ENCODE assay signal across 7 cellular contexts in the genomic region with DNA sequence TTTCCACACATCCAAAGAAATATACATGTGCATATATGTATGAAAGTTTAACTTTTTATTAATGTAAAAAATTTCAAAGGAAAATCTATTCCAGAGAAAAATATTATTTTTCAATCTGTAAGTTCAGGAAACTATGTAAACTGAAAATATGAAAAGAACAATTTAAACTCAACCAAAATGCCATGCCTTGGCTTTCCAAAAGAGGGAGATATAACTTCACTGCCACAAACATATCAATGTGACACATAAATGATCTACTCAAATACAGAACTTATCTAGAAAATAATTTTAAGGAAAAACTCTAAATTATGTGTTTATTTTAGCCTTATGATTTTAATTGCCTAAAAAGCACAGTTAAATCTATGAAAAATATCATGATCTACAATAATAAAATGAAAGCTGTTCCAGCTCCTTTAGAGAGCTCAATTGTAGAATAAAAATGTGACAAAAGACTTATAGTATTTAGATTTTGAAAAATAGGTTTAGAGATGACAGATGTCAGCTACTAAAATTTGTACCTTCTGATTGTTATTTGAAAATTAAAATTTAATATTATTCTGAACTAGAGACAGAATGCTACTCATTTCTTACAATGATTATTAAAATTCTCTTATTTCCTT.
DNase-seq lines count a peak whose midpoint lies in the region; ATAC-seq and TF ChIP-seq lines count a peak whose summit lies in the region.

No MANE protein-coding gene starts in this region.

- DNase-seq in GM13976 (ENCODE audit: low spot score) = peak; percentile 37
- peak; percentile 45 for DNase-seq in KBM-7
- DNase-seq in colonic mucosa = no peak
- peak; percentile 54 for DNase-seq in osteoblast (ENCODE audit: insufficient read length, low spot score, missing footprints)
- no peak for DNase-seq in epidermal melanocyte (ENCODE audit: insufficient read length, low spot score)
- DNase-seq in amygdala (lab: John Stamatoyannopoulos, UW) = no peak

- peaks cover 4% of the 10 kb centered on the region for H4K20me1 ChIP-seq in osteoblast (ENCODE audit: insufficient read depth, low read length)

- TF ChIP-seq CTCF in GM13976 (IDR thresholded peaks at IDR 0.05; ENCODE audit: borderline replicate concordance, control extremely low read depth, extremely low read depth, insufficient read depth, missing control alignments) (peak; percentile 55), colonic mucosa (IDR thresholded peaks at IDR 0.05) (peak; percentile 72), osteoblast (IDR thresholded peaks at IDR 0.05; ENCODE audit: extremely low read depth, low read depth, low read length) (peak; percentile 87)

- H3K4me1 ChIP-seq in colonic mucosa (no peaks in the 10 kb centered on the region), osteoblast (ENCODE audit: insufficient read depth, low read length) (no peaks in the 10 kb centered on the region)

- H3K36me3 ChIP-seq in colonic mucosa = no peaks in the 10 kb centered on the region
- no peaks in the 10 kb centered on the region for H3K36me3 ChIP-seq in osteoblast (ENCODE audit: insufficient read depth, low read length)

- H3K27me3 ChIP-seq in colonic mucosa = no peaks in the 10 kb centered on the region
- no peaks in the 10 kb centered on the region for H3K27me3 ChIP-seq in osteoblast (ENCODE audit: insufficient read depth, low read length)

- no peak overlapping the region for H2AFZ ChIP-seq in osteoblast (ENCODE audit: low read length)

- H3K79me2 ChIP-seq in osteoblast (ENCODE audit: insufficient read depth, low read length) = peaks cover 46% of the 10 kb centered on the region

- H3K4me3 ChIP-seq in colonic mucosa (no peak overlapping the region), osteoblast (ENCODE audit: insufficient read depth, low read length) (no peak overlapping the region)

- in situ Hi-C loops in GM13976 (cut with MboI; ENCODE audit: low sequenced_read_pairs, unreplicated experiment) (loop anchor here (25.0 kb wide), 1 partner anchor 471 kb away; no protein-coding TSS in a partner anchor), KBM-7 (cut with MboI; ENCODE audit: low pct_unique_long_range_greater_than_20kb, low sequenced_read_pairs) (no loop called here)

- intact Hi-C loops in colonic mucosa (cut with DNase I) = loop anchor here (5.0 to 10.0 kb wide), 2 partner anchors 246 to 468 kb away; no protein-coding TSS in a partner anchor

- H3K9ac ChIP-seq in colonic mucosa (ENCODE audit: low read depth in 2 of 2, low read length in 2 of 2) = no peak overlapping the region

- no peak overlapping the region for H3K4me2 ChIP-seq in osteoblast (ENCODE audit: insufficient read depth, low read length)

- H3K9me3 ChIP-seq in colonic mucosa (no peaks in the 10 kb centered on the region), osteoblast (ENCODE audit: low read depth, low read length) (no peaks in the 10 kb centered on the region)

- ATAC-seq in HG03280 (IDR thresholded peaks at IDR 0.05; ENCODE audit: unreplicated experiment) = no peak

- no peak overlapping the region for H3K27ac ChIP-seq in colonic mucosa
- no peak overlapping the region for H3K27ac ChIP-seq in osteoblast (ENCODE audit: low read depth, low read length)

Comparison
In these comparisons a context has a peak if more than half of its experiments do, and no peak if none do; other contexts are left out.
1. DNase-seq: peak in GM13976 (single experiment), KBM-7 (single experiment) and osteoblast (single experiment); none in colonic mucosa (single experiment), epidermal melanocyte (single experiment) and amygdala (0 of 56).
2. Peak in every context shown above with its lines, with median percentiles within 50 percentile points of each other: CTCF ChIP-seq.